Comparison of ENCODE assay signal across 22 cellular contexts in the genomic region with DNA sequence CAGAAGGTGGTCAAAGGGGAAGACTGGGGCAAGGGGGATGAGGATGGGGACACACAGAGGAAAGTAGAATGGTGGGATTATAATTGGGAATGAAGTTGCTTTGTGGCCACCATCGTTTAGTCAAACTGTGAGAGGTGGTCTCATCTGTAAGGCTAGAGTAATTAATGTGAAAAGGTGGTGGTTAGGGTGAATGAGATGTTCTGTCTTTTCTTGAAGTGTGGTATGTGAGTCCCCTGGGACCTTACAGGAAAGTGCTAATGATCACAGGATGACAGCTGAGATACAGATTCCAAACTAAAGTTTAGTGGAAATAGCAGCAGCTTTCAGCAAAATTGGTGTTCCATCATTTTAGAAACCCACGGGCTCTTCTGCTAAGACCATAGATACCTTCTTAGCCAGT. TPM values are rescaled to one million over a fixed set of nuclear protein-coding genes. Genes with fewer than 3 reads are reported as not detected.
DNase-seq lines count a peak whose midpoint lies in the region; ATAC-seq and TF ChIP-seq lines count a peak whose summit lies in the region.
"Had no signal": no experiment of that assay in that cellular context is flagged by ENCODE, and none has a peak within 500 bp of the region (broad histone marks: within the 10 kb centered on the region; RNA-seq: fewer than 3 reads in every experiment).

No MANE protein-coding gene starts in this region.

- H4K20me1 ChIP-seq in DOHH2 (ENCODE audit: control insufficient read depth, insufficient read depth, low read depth, low read length): peaks cover 17% of the 10 kb centered on the region

- H3K4me1 ChIP-seq in DOHH2 (ENCODE audit: control insufficient read depth, low read length) (peaks cover 30% of the 10 kb centered on the region), mesendoderm (ENCODE audit: control insufficient read depth, low read depth, low read length) (peaks cover 3% of the 10 kb centered on the region)

- WGBS in mesendoderm (ENCODE audit: extremely low coverage, insufficient coverage, low lambda C conversion rate): no CpG with 5 or more reads among the region's 2 CpGs

- no peak overlapping the region for H3K27ac Mint-ChIP-seq in activated naive CD4-positive, alpha-beta T cell treated with anti-CD3 and anti-CD28 coated beads, Interleukin-2, amount 10 ng/mL, durations not matched to agents 7 days and 5 days
- H3K27ac Mint-ChIP-seq: CD8-positive, alpha-beta T cell had no signal

- H3K27me3 ChIP-seq in DOHH2 (ENCODE audit: control insufficient read depth, low read length) (no peaks in the 10 kb centered on the region), mesendoderm (ENCODE audit: insufficient read depth, low read length, poor library complexity) (no peaks in the 10 kb centered on the region), H7 (ENCODE audit: control insufficient read depth, insufficient read depth, low read length) (no peaks in the 10 kb centered on the region)
- H3K27me3 ChIP-seq: right atrium auricular region, vagina had no signal

- H3K79me2 ChIP-seq in DOHH2 (ENCODE audit: control insufficient read depth, low read length) (peaks cover 85% of the 10 kb centered on the region), mesendoderm (ENCODE audit: control insufficient read depth, insufficient read depth, low read length) (peaks cover 64% of the 10 kb centered on the region)

- H3F3A ChIP-seq in DOHH2 (ENCODE audit: control insufficient read depth, insufficient read depth): no peaks in the 10 kb centered on the region

- no peak overlapping the region for H3K9ac ChIP-seq in mesendoderm (ENCODE audit: low read length)

- CTCF ChIA-PET in activated naive CD4-positive, alpha-beta T cell treated with anti-CD3 and anti-CD28 coated beads, Interleukin-2, amount 10 ng/mL, durations not matched to agents 7 days and 5 days (lab: Charles Lee): no interaction called here

- peaks cover 29% of the 10 kb centered on the region for H3K4me1 Mint-ChIP-seq in activated naive CD4-positive, alpha-beta T cell treated with anti-CD3 and anti-CD28 coated beads, Interleukin-2, amount 10 ng/mL, durations not matched to agents 7 days and 5 days

- H3K4ac ChIP-seq in mesendoderm (ENCODE audit: low read depth, low read length): no peak overlapping the region

- H3K4me3 ChIP-seq in DOHH2 (ENCODE audit: low read length) (no peak overlapping the region), NB4 (ENCODE audit: low read depth, low read length) (no peak overlapping the region), mesendoderm (ENCODE audit: low read length) (no peak overlapping the region), H7 (ENCODE audit: insufficient read depth, low read depth, low read length) (no peak overlapping the region)
- H3K4me3 ChIP-seq: right atrium auricular region, vagina had no signal

- ATAC-seq in GM19463 (IDR thresholded peaks at IDR 0.05; ENCODE audit: unreplicated experiment) (peak; percentile 42), HG02759 (IDR thresholded peaks at IDR 0.05; ENCODE audit: unreplicated experiment) (no peak)
- ATAC-seq: activated T-cell treated with anti-CD3 and anti-CD28 coated beads, Interleukin-2, amount 50 U/mL, for 4 hours; CD8-positive, alpha-beta T cell had no signal

- DNase-seq in NB4 (ENCODE audit: low read depth): peak; percentile 38
- DNase-seq in mesendoderm: peak; percentile 19
- no peak for DNase-seq in NCI-H69 (lab: John Stamatoyannopoulos, UW)
- DNase-seq in activated naive CD4-positive, alpha-beta T cell treated with anti-CD3 and anti-CD28 coated beads, Interleukin-2, amount 10 ng/mL, durations not matched to agents 7 days and 5 days: no peak
- no peak for DNase-seq in H7
- DNase-seq: activated naive CD4-positive, alpha-beta T cell treated with anti-CD3 and anti-CD28 coated beads, Interleukin-2, amount 50 U/mL, for 16 hours; activated T-cell treated with anti-CD3 and anti-CD28 coated beads, Interleukin-2, amount 50 U/mL, for 4 hours; CD8-positive, alpha-beta T cell; dermis blood vessel endothelial cell; DMS153; GDM1; kidney glomerular epithelial cell; NCI-H1105 treated with DMSO at 0.1 percent for 48 hours; NCI-H2081 treated with DMSO at 0.1 percent for 48 hours; NCI-H446; Right ventricle myocardium superior; stimulated activated CD4-positive, alpha-beta T cell treated with anti-CD3 and anti-CD28 coated beads, Interleukin-12 subunit alpha, Interleukin-12 subunit beta, amount 100 ng/mL, for 4 hours had no signal

- H3K18ac ChIP-seq in mesendoderm (ENCODE audit: low read length): no peak overlapping the region

- H2BK5ac ChIP-seq in mesendoderm (ENCODE audit: low read length): no peak overlapping the region

- peaks cover 22% of the 10 kb centered on the region for H3K36me3 Mint-ChIP-seq in activated naive CD4-positive, alpha-beta T cell treated with anti-CD3 and anti-CD28 coated beads, Interleukin-2, amount 10 ng/mL, durations not matched to agents 7 days and 5 days

- H4K5ac ChIP-seq in mesendoderm (ENCODE audit: low read length): no peak overlapping the region

- H3K9me2 ChIP-seq in DOHH2 (replicated peaks; ENCODE audit: control insufficient read depth, low read length): no peaks in the 10 kb centered on the region

- no peaks in the 10 kb centered on the region for H3K27me3 Mint-ChIP-seq in activated naive CD4-positive, alpha-beta T cell treated with anti-CD3 and anti-CD28 coated beads, Interleukin-2, amount 10 ng/mL, durations not matched to agents 7 days and 5 days

- H3K9me3 ChIP-seq in DOHH2 (ENCODE audit: control insufficient read depth, insufficient read depth, low read length): no peaks in the 10 kb centered on the region
- H3K9me3 ChIP-seq: right atrium auricular region, vagina had no signal

- H3K4me3 Mint-ChIP-seq in activated naive CD4-positive, alpha-beta T cell treated with anti-CD3 and anti-CD28 coated beads, Interleukin-2, amount 10 ng/mL, durations not matched to agents 7 days and 5 days: no peak overlapping the region
- H3K4me3 Mint-ChIP-seq: activated T-cell treated with anti-CD3 and anti-CD28 coated beads, Interleukin-2, amount 50 U/mL, for 4 hours; CD8-positive, alpha-beta T cell had no signal

- H3K9me3 Mint-ChIP-seq in activated naive CD4-positive, alpha-beta T cell treated with anti-CD3 and anti-CD28 coated beads, Interleukin-2, amount 10 ng/mL, durations not matched to agents 7 days and 5 days: peaks cover 7% of the 10 kb centered on the region

- TF ChIP-seq POLR2A in NB4 (IDR thresholded peaks at IDR 0.05; ENCODE audit: extremely low read depth, insufficient read length): no peak

- H3K23ac ChIP-seq in mesendoderm (ENCODE audit: low read length): no peak overlapping the region

- H3K79me1 ChIP-seq in mesendoderm (ENCODE audit: low read length): peaks cover 18% of the 10 kb centered on the region

- no peak overlapping the region for H3K56ac ChIP-seq in mesendoderm (ENCODE audit: low read length)

- TF ChIP-seq CTCF in DOHH2 (IDR thresholded peaks at IDR 0.05; ENCODE audit: low read depth, low read length, poor library complexity, severe bottlenecking) (no peak), NB4 (IDR thresholded peaks at IDR 0.05; ENCODE audit: low read depth, low read length) (no peak)

- no peak overlapping the region for H2AK5ac ChIP-seq in mesendoderm (ENCODE audit: low read length)

- H4K8ac ChIP-seq in mesendoderm (ENCODE audit: low read depth, low read length): no peak overlapping the region

- peak overlapping the region; percentile 15; the same call in 1 of the 2 replicates for H3K4me2 ChIP-seq in DOHH2 (ENCODE audit: low read length)
- no peak overlapping the region for H3K4me2 ChIP-seq in mesendoderm (ENCODE audit: low read length)

- H3K36me3 ChIP-seq in DOHH2 (ENCODE audit: control insufficient read depth, low read length): no peaks in the 10 kb centered on the region
- no peaks in the 10 kb centered on the region for H3K36me3 ChIP-seq in mesendoderm (ENCODE audit: control insufficient read depth, insufficient read depth, low read length)
- H3K36me3 ChIP-seq in H7 (replicated peaks; ENCODE audit: control insufficient read depth, insufficient read depth, low read length): no peaks in the 10 kb centered on the region; the same call in 1 of the 2 replicates
- H3K36me3 ChIP-seq: right atrium auricular region, vagina had no signal

- H2BK15ac ChIP-seq in mesendoderm (replicated peaks; ENCODE audit: low read depth): no peak overlapping the region

- no peak overlapping the region for H2BK120ac ChIP-seq in mesendoderm (ENCODE audit: low read depth, low read length)

- H3K27ac ChIP-seq in DOHH2 (ENCODE audit: low read depth, low read length) (no peak overlapping the region), mesendoderm (ENCODE audit: low read depth, low read length) (no peak overlapping the region)
- H3K27ac ChIP-seq: right atrium auricular region, vagina had no signal

RNA-seq across cellular contexts. Expression of gene ZFAND3, which starts 10.7 kb away (rescaled TPM):
- polyA plus RNA-seq in mesendoderm (2013, experiment 1 of 2): 37.9 TPM
- polyA plus RNA-seq in mesendoderm (2013, experiment 2 of 2): 41.6 TPM
- 14.7 and 17.1 TPM in 2 replicates for total RNA-seq in H7 (2014; rRNA removed; shearing (Covaris generic))

Comparison
In these comparisons a context has a peak if more than half of its experiments do, and no peak if none do; other contexts are left out.
1. DNase-seq: peak in NB4 (single experiment) and mesendoderm (single experiment); none in NCI-H69 (single experiment), activated naive CD4-positive, alpha-beta T cell treated with anti-CD3 and anti-CD28 coated beads, Interleukin-2, amount 10 ng/mL, durations not matched to agents 7 days and 5 days (single experiment) and H7 (single experiment).